ENCODE assay signal across 21 cellular contexts in the genomic region with DNA sequence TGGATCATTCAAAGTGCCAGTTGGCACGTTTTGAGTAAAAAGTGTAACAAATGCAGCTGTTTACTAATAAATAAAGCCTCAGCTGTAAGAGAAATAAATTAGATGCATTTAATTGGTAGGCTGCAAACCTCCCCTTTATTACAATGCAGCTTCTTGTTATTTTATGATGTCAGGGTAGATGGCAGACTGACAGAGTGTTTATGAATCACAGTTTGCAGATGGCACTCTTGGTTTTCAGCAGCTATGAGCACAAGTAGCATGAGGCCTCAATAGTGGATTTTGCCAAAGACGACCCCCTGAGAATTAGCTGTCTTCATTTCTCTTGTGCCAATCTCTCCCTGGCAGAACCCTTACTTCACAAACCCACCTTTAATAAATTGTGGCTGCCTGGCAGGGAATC.
DNase-seq lines count a peak whose midpoint lies in the region; FAIRE-seq and TF ChIP-seq lines count a peak whose summit lies in the region.
"Had no signal": no experiment of that assay in that cellular context is flagged by ENCODE, and none has a peak within 500 bp of the region (broad histone marks: within the 10 kb centered on the region; RNA-seq: fewer than 3 reads in every experiment).

No MANE protein-coding gene starts in this region.

- no peak for FAIRE-seq in H1 (lab: Jason Lieb, UNC)
- FAIRE-seq: G401.6, GM18507 had no signal

- no peak overlapping the region for H3K4me2 ChIP-seq in GM23248 (ENCODE audit: unreplicated experiment)
- H3K4me2 ChIP-seq in H1 (ENCODE audit: insufficient read depth in 1 of 2, low read depth in 2 of 2, low read length in 2 of 2): no peak overlapping the region
- H3K4me2 ChIP-seq: GM23338 had no signal

- POLR2A ChIA-PET in H1 (lab: Charles Lee; ENCODE audit: partially characterized antibody): no interaction called here

- no peaks in the 10 kb centered on the region for H3F3A ChIP-seq in GM23248 (ENCODE audit: insufficient read depth)

- H3K27me3 ChIP-seq in GM23248 (replicated peaks; ENCODE audit: insufficient read depth) (no peaks in the 10 kb centered on the region), H1 (replicated peaks in 1 of 4; ENCODE audit: control insufficient read depth in 3 of 4, extremely low read depth in 1 of 4, insufficient read depth in 3 of 4, low read length in 3 of 4) (no peaks in the 10 kb centered on the region), esophagus squamous epithelium (no peaks in the 10 kb centered on the region)
- H3K27me3 ChIP-seq: SJCRH30 had no signal

- H3K79me2 ChIP-seq in GM23248 (ENCODE audit: insufficient read depth) (no peaks in the 10 kb centered on the region), H1 (ENCODE audit: control insufficient read depth in 1 of 2, insufficient read depth in 2 of 2, low read length in 2 of 2) (no peaks in the 10 kb centered on the region)

- no peak for TF ChIP-seq CTCF in H1 (IDR thresholded peaks at IDR 0.05; ENCODE audit: control extremely low read depth in 1 of 3, insufficient read depth in 1 of 3, low read depth in 1 of 3, low read length in 3 of 3)
- no peak for TF ChIP-seq CTCF in esophagus squamous epithelium (IDR thresholded peaks at IDR 0.05)

- no peaks in the 10 kb centered on the region for H3K9me2 ChIP-seq in GM23248 (ENCODE audit: insufficient read depth)

- H2BK5ac ChIP-seq in H1 (ENCODE audit: low read depth, low read length): no peak overlapping the region

- H3K4ac ChIP-seq in H1 (replicated peaks; ENCODE audit: insufficient read length, low read depth, low read length): no peak overlapping the region

- no peaks in the 10 kb centered on the region for H3K4me1 ChIP-seq in GM23248 (ENCODE audit: insufficient read depth)
- H3K4me1 ChIP-seq in H1 (replicated peaks in 1 of 4; ENCODE audit: control insufficient read depth in 3 of 4, insufficient read depth in 4 of 4, low read length in 3 of 4): no peaks in the 10 kb centered on the region
- H3K4me1 ChIP-seq in esophagus squamous epithelium: no peaks in the 10 kb centered on the region
- H3K4me1 ChIP-seq: SJCRH30 had no signal

- H4K8ac ChIP-seq in H1 (ENCODE audit: extremely low read depth, insufficient read depth, low read length): no peak overlapping the region

- intact Hi-C loops in esophagus squamous epithelium (cut with DNase I): no loop called here

- no peak for TF ChIP-seq EP300 in H1 (IDR thresholded peaks at IDR 0.05; ENCODE audit: borderline replicate concordance in 1 of 2, low read depth in 2 of 2, low read length in 2 of 2)

- H3K36me3 ChIP-seq in GM23248 (ENCODE audit: low read depth): no peaks in the 10 kb centered on the region
- no peaks in the 10 kb centered on the region for H3K36me3 ChIP-seq in H1 (ENCODE audit: control insufficient read depth in 2 of 4, insufficient read depth in 4 of 4, low read length in 3 of 4)
- no peaks in the 10 kb centered on the region for H3K36me3 ChIP-seq in esophagus squamous epithelium
- H3K36me3 ChIP-seq: SJCRH30 had no signal

- H2AFZ ChIP-seq in GM23248: no peak overlapping the region
- 0 out of 2 replicates have a peak overlapping the region, but pooled peaks have one; percentile 33 for H2AFZ ChIP-seq in H1 (ENCODE audit: low read length)
- H2AFZ ChIP-seq: GM23338 had no signal

- H3K56ac ChIP-seq in H1 (replicated peaks; ENCODE audit: insufficient read length, low read depth, low read length): no peak overlapping the region

- no peak for TF ChIP-seq POLR2A in H1 (IDR thresholded peaks at IDR 0.05; ENCODE audit: control extremely low read depth in 1 of 2, low read depth in 2 of 2, low read length in 2 of 2)
- TF ChIP-seq POLR2A in esophagus squamous epithelium (IDR thresholded peaks at IDR 0.05): no peak

- DNase-seq in GM23248: peak; percentile 33
- peak; percentile 53 for DNase-seq in NCI-H446 treated with DMSO at 0.1 percent for 48 hours (lab: John Stamatoyannopoulos, UW)
- DNase-seq in H1 (ENCODE audit: low read depth in 1 of 2, low spot score in 2 of 2): no peak
- DNase-seq in pons (ENCODE audit: low spot score): peak; percentile 22
- DNase-seq in esophagus squamous epithelium (lab: John Stamatoyannopoulos, UW): no peak
- DNase-seq in NCI-H1417 (lab: John Stamatoyannopoulos, UW): no peak
- no peak for DNase-seq in SHP77 treated with DMSO at 0.1 percent for 48 hours (lab: John Stamatoyannopoulos, UW)
- DNase-seq in cerebellar nuclear complex (lab: John Stamatoyannopoulos, UW): no peak
- DNase-seq: C1 segment of cervical spinal cord; CD8-positive, alpha-beta T cell; HCEC 1CT; KBM-7; NCI-H1105; NCI-H2081 treated with DMSO at 0.1 percent for 48 hours; NCI-H510A; NCI-H748 treated with DMSO at 0.1 percent for 48 hours; NK-92 treated with Interleukin-12 subunit alpha and Interleukin-12 subunit beta, amount 100 ng/mL, for 24 hours; SJCRH30 had no signal

- H3K23ac ChIP-seq in H1 (ENCODE audit: insufficient read length): no peak overlapping the region

- no peak for TF ChIP-seq RAD21 in H1 (IDR thresholded peaks at IDR 0.05 in 1 of 2, conservative IDR thresholded peaks at IDR 0.05 in 1 of 2; ENCODE audit: low read depth in 2 of 2, low read length in 2 of 2)

- no peak overlapping the region for H3K18ac ChIP-seq in H1 (ENCODE audit: extremely low read depth, low read length)

- H2BK20ac ChIP-seq in H1 (ENCODE audit: low read length): no peak overlapping the region

- H3K9me3 ChIP-seq in GM23248 (ENCODE audit: low read depth) (no peaks in the 10 kb centered on the region), H1 (ENCODE audit: insufficient read depth in 2 of 2, low read depth in 1 of 2, low read length in 1 of 2) (no peaks in the 10 kb centered on the region), esophagus squamous epithelium (no peaks in the 10 kb centered on the region)
- H3K9me3 ChIP-seq: SJCRH30 had no signal

- in situ Hi-C loops in GM23248 (cut with MboI): no loop called here

- no peak overlapping the region for H4K5ac ChIP-seq in H1 (ENCODE audit: insufficient read length, low read depth, low read length)

- CTCF ChIA-PET in H1 (lab: Charles Lee; ENCODE audit: partially characterized antibody): interaction anchor here (1.3 to 1.8 kb wide), 2 partner anchors 31 to 47 kb away, joined by 4 to 5 read pairs; no protein-coding TSS in a partner anchor

- 20 to 26% methylated on average over 2 of the region's 2 CpGs for WGBS in GM23248 (ENCODE audit: low coverage in 1 of 2, low lambda C conversion rate in 2 of 2, missing lambda C conversion rate in 2 of 2), 2 experiments
- WGBS in H1 (ENCODE audit: extremely low coverage in 1 of 2, insufficient coverage in 1 of 2, insufficient read length in 1 of 2, insufficient replicate concordance in 2 of 2, low coverage in 1 of 2, low lambda C conversion rate in 2 of 2, missing lambda C conversion rate in 1 of 2), 2 experiments: 95% methylated on average over 2 of the region's 2 CpGs; no CpG with 5 or more reads in 1 of the 2 experiments
- WGBS in esophagus squamous epithelium, 2 donors: 55 to 57% methylated on average over 2 of the region's 2 CpGs

- H3K27ac ChIP-seq in GM23248 (no peak overlapping the region), H1 (ENCODE audit: low read depth, low read length) (no peak overlapping the region), esophagus squamous epithelium (no peak overlapping the region)
- H3K27ac ChIP-seq: SJCRH30 had no signal

- no peak overlapping the region for H2BK12ac ChIP-seq in H1 (ENCODE audit: low read depth, low read length)

- no peaks in the 10 kb centered on the region for H3K23me2 ChIP-seq in H1 (ENCODE audit: low read depth, low read length)

- no peak overlapping the region for H3K14ac ChIP-seq in H1 (ENCODE audit: insufficient read length)

- no peaks in the 10 kb centered on the region for H3K79me1 ChIP-seq in H1 (ENCODE audit: low read depth, low read length)

- no peak overlapping the region for H2BK120ac ChIP-seq in H1 (replicated peaks; ENCODE audit: low read depth, low read length)

- H3K4me3 ChIP-seq in GM23248 (no peak overlapping the region), H1 (ENCODE audit: extremely low read depth in 1 of 4, insufficient read depth in 2 of 4, low read depth in 3 of 4, low read length in 4 of 4) (no peak overlapping the region), esophagus squamous epithelium (no peak overlapping the region)
- H3K4me3 ChIP-seq: GM23338, SJCRH30 had no signal

- H2BK15ac ChIP-seq in H1 (ENCODE audit: low read length): no peak overlapping the region

- no peaks in the 10 kb centered on the region for H4K20me1 ChIP-seq in GM23248 (ENCODE audit: insufficient read depth)
- H4K20me1 ChIP-seq in H1 (replicated peaks in 1 of 2; ENCODE audit: control insufficient read depth in 1 of 2, insufficient read depth in 2 of 2, low read length in 2 of 2): no peaks in the 10 kb centered on the region

- H3K9ac ChIP-seq in GM23248 (no peak overlapping the region), H1 (replicated peaks in 1 of 4; ENCODE audit: extremely low read depth in 1 of 4, low read depth in 3 of 4, low read length in 3 of 4) (no peak overlapping the region)

- no peak overlapping the region for H2AK5ac ChIP-seq in H1 (ENCODE audit: low read depth, low read length)

- H4K91ac ChIP-seq in H1 (replicated peaks; ENCODE audit: insufficient read length, low read length): no peak overlapping the region

TF ChIP-seq in H1, 55 proteins besides CTCF, POLR2A, EP300 and RAD21:
- TF ChIP-seq SAP30 (IDR thresholded peaks at IDR 0.05; ENCODE audit: insufficient read depth, insufficient replicate concordance, low read length): no peak
- no peak for TF ChIP-seq SP2 (IDR thresholded peaks at IDR 0.05; ENCODE audit: low read length)
- no peak for TF ChIP-seq TEAD4 (IDR thresholded peaks at IDR 0.05; ENCODE audit: low read depth, low read length)

Comparison
In these comparisons a context has a peak if more than half of its experiments do, and no peak if none do; other contexts are left out.
1. DNase-seq: peak in GM23248 (single experiment), NCI-H446 treated with DMSO at 0.1 percent for 48 hours (single experiment) and pons (single experiment); none in H1 (0 of 2), esophagus squamous epithelium (single experiment), NCI-H1417 (0 of 3), SHP77 treated with DMSO at 0.1 percent for 48 hours (single experiment) and cerebellar nuclear complex (0 of 2).